Comparison of ENCODE assay signal across 8 cellular contexts in genomic region chr7:80721880-80722595, GRCh38.
DNase-seq lines count a peak whose midpoint lies in the region; ATAC-seq, FAIRE-seq and TF ChIP-seq lines count a peak whose summit lies in the region.

No MANE protein-coding gene starts in this region.

- H3K23ac ChIP-seq in H1 (ENCODE audit: insufficient read length), result no peak overlapping the region

- no peak overlapping the region for H4K8ac ChIP-seq in H1 (ENCODE audit: extremely low read depth, insufficient read depth, low read length)

- H3K4ac ChIP-seq in H1 (replicated peaks; ENCODE audit: insufficient read length, low read depth, low read length), result no peak overlapping the region

- peak overlapping the region; percentile 89 for H2BK12ac ChIP-seq in H1 (ENCODE audit: low read depth, low read length)

- no peak overlapping the region for H2BK15ac ChIP-seq in H1 (ENCODE audit: low read length)

- no peak overlapping the region for H3K14ac ChIP-seq in H1 (ENCODE audit: insufficient read length)

- H3K79me1 ChIP-seq in H1 (ENCODE audit: low read depth, low read length), result no peaks in the 10 kb centered on the region

- H3K23me2 ChIP-seq in H1 (ENCODE audit: low read depth, low read length), result no peaks in the 10 kb centered on the region

- no peak for TF ChIP-seq POLR2A in H1 (IDR thresholded peaks at IDR 0.05; ENCODE audit: control extremely low read depth in 1 of 2, low read depth in 2 of 2, low read length in 2 of 2)

- no peak overlapping the region for H2AK5ac ChIP-seq in H1 (ENCODE audit: low read depth, low read length)

- H3K4me3 ChIP-seq in H1 (ENCODE audit: extremely low read depth in 1 of 4, insufficient read depth in 2 of 4, low read depth in 3 of 4, low read length in 4 of 4) (no peak overlapping the region), muscle layer of colon (ENCODE audit: low read depth in 1 of 2, low read length in 2 of 2) (no peak overlapping the region)

- no peak overlapping the region for H3K56ac ChIP-seq in H1 (replicated peaks; ENCODE audit: insufficient read length, low read depth, low read length)

- no peak overlapping the region for H4K5ac ChIP-seq in H1 (ENCODE audit: insufficient read length, low read depth, low read length)

- no peak for TF ChIP-seq CTCF in H1 (IDR thresholded peaks at IDR 0.05; ENCODE audit: control extremely low read depth in 1 of 3, insufficient read depth in 1 of 3, low read depth in 1 of 3, low read length in 3 of 3)

- DNase-seq in AG08396 (ENCODE audit: low spot score), result peak; percentile 49
- DNase-seq in NCI-H226, result peak; percentile 78
- no peak for DNase-seq in H1 (ENCODE audit: low read depth in 1 of 2, low spot score in 2 of 2)
- no peak for DNase-seq in NCI-H2171 treated with DMSO at 0.1 percent for 48 hours (lab: John Stamatoyannopoulos, UW)
- DNase-seq in NCI-H2196 (lab: John Stamatoyannopoulos, UW; ENCODE audit: unreplicated experiment), result no peak
- no peak for DNase-seq in GDM1 (lab: John Stamatoyannopoulos, UW)

- no peaks in the 10 kb centered on the region for H4K20me1 ChIP-seq in H1 (replicated peaks in 1 of 2; ENCODE audit: control insufficient read depth in 1 of 2, insufficient read depth in 2 of 2, low read length in 2 of 2)

- H3K27ac ChIP-seq in H1 (ENCODE audit: low read depth, low read length) (no peak overlapping the region), muscle layer of colon (ENCODE audit: low read depth, low read length) (peak overlapping the region; percentile 63)

- no peaks in the 10 kb centered on the region for H3K36me3 ChIP-seq in H1 (ENCODE audit: control insufficient read depth in 2 of 4, insufficient read depth in 4 of 4, low read length in 3 of 4)
- H3K36me3 ChIP-seq in muscle layer of colon (ENCODE audit: insufficient read depth, low read length), result no peaks in the 10 kb centered on the region

- POLR2A ChIA-PET in H1 (lab: Charles Lee; ENCODE audit: partially characterized antibody), result interaction anchor here (0.6 kb wide), 1 partner anchor 19 kb away, joined by 3 read pairs; no protein-coding TSS in a partner anchor

- whole genome bisulfite sequencing in H1 (ENCODE audit: extremely low coverage in 1 of 2, insufficient coverage in 1 of 2, insufficient read length in 1 of 2, insufficient replicate concordance in 2 of 2, low coverage in 1 of 2, low lambda C conversion rate in 2 of 2, missing lambda C conversion rate in 1 of 2), 2 experiments, result 72% methylated on average over 3 of the region's 3 CpGs; no CpG with 5 or more reads in 1 of the 2 experiments

- H2BK20ac ChIP-seq in H1 (ENCODE audit: low read length), result peak overlapping the region; percentile 43; the same call in 1 of the 2 replicates

- no peak overlapping the region for H2BK120ac ChIP-seq in H1 (replicated peaks; ENCODE audit: low read depth, low read length)

- peak overlapping the region; percentile 77; the same call in 1 of the 2 replicates for H2BK5ac ChIP-seq in H1 (ENCODE audit: low read depth, low read length)

- H3K27me3 ChIP-seq in H1 (replicated peaks in 1 of 4; ENCODE audit: control insufficient read depth in 3 of 4, extremely low read depth in 1 of 4, insufficient read depth in 3 of 4, low read length in 3 of 4) (no peaks in the 10 kb centered on the region), muscle layer of colon (ENCODE audit: control insufficient read depth in 1 of 2, insufficient read depth in 2 of 2, low read length in 2 of 2) (no peaks in the 10 kb centered on the region)

- H3K4me1 ChIP-seq in H1 (replicated peaks in 1 of 4; ENCODE audit: control insufficient read depth in 3 of 4, insufficient read depth in 4 of 4, low read length in 3 of 4) (peaks cover 0 to 20% (median 14%) of the 10 kb centered on the region in 4 experiments; a peak in 5 of 7 replicates), muscle layer of colon (ENCODE audit: insufficient read depth, low read length) (peaks cover 38% of the 10 kb centered on the region)

- no peak overlapping the region for H4K91ac ChIP-seq in H1 (replicated peaks; ENCODE audit: insufficient read length, low read length)

- TF ChIP-seq RAD21 in H1 (IDR thresholded peaks at IDR 0.05 in 1 of 2, conservative IDR thresholded peaks at IDR 0.05 in 1 of 2; ENCODE audit: low read depth in 2 of 2, low read length in 2 of 2), result no peak

- H3K9me3 ChIP-seq in H1 (ENCODE audit: insufficient read depth in 2 of 2, low read depth in 1 of 2, low read length in 1 of 2) (no peaks in the 10 kb centered on the region), muscle layer of colon (ENCODE audit: low read length) (no peaks in the 10 kb centered on the region)

- no peak overlapping the region for H3K18ac ChIP-seq in H1 (ENCODE audit: extremely low read depth, low read length)

- H3K4me2 ChIP-seq in H1 (ENCODE audit: insufficient read depth in 1 of 2, low read depth in 2 of 2, low read length in 2 of 2), result peak overlapping the region in 1 of 2 experiments; percentile 21; a peak in 1 of 4 replicates

- H3K9ac ChIP-seq in H1 (replicated peaks in 1 of 4; ENCODE audit: extremely low read depth in 1 of 4, low read depth in 3 of 4, low read length in 3 of 4) (no peak overlapping the region), muscle layer of colon (ENCODE audit: low read length) (no peak overlapping the region)

- ATAC-seq in HG02970 (IDR thresholded peaks at IDR 0.05; ENCODE audit: low FRiP score, unreplicated experiment), result no peak

- no peak overlapping the region for H2AFZ ChIP-seq in H1 (ENCODE audit: low read length)

- CTCF ChIA-PET in H1 (lab: Charles Lee; ENCODE audit: partially characterized antibody), result no interaction called here

- TF ChIP-seq EP300 in H1 (IDR thresholded peaks at IDR 0.05; ENCODE audit: borderline replicate concordance in 1 of 2, low read depth in 2 of 2, low read length in 2 of 2), result no peak

- no peaks in the 10 kb centered on the region for H3K79me2 ChIP-seq in H1 (ENCODE audit: control insufficient read depth in 1 of 2, insufficient read depth in 2 of 2, low read length in 2 of 2)

- FAIRE-seq in H1 (lab: Jason Lieb, UNC), result no peak

TF ChIP-seq in H1, 55 proteins besides CTCF, POLR2A, EP300 and RAD21:
- TF ChIP-seq SIRT6 (IDR thresholded peaks at IDR 0.05; ENCODE audit: low read length), result no peak

Comparison
In these comparisons a context has a peak if more than half of its experiments do, and no peak if none do; other contexts are left out.
1. DNase-seq: peak in AG08396 (single experiment) and NCI-H226 (single experiment); none in H1 (0 of 2), NCI-H2171 treated with DMSO at 0.1 percent for 48 hours (single experiment), NCI-H2196 (single experiment) and GDM1 (single experiment).